8 cellular contexts compared by ENCODE assay signal in the genomic region with DNA sequence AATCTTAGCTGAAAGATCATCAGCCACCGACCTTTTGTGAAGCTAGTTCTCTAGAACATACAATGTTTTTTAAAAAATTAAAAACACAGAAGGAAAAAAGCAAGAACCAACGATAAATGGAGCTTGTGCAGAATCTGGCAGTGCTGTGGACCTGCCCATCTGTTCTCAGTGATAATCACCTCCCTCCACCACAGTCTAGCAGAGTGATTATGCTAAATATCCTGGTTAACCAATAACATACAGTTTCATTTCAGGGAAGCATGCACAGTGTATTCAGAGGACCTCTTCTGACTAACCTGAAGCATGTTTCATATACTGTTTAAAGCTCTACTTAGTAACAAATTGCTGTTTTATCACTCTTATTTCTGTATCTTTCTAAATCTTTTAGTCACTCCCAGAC.
DNase-seq lines count a peak whose midpoint lies in the region; ATAC-seq lines count a peak whose summit lies in the region.

No MANE protein-coding gene starts in this region.

- intact Hi-C loops in left cardiac atrium (cut with DNase I) = no loop called here

- ATAC-seq in HG03378 (IDR thresholded peaks at IDR 0.05; ENCODE audit: unreplicated experiment) = peak; percentile 73
- no peak for ATAC-seq in GM19455 (IDR thresholded peaks at IDR 0.05; ENCODE audit: unreplicated experiment)
- ATAC-seq in left cardiac atrium = no peak

- DNase-seq in NCI-H510A treated with DMSO at 0.1 percent for 48 hours (lab: John Stamatoyannopoulos, UW) (peak; percentile 76), NCI-H510A (lab: John Stamatoyannopoulos, UW) (no peak), OCI-M1 (lab: John Stamatoyannopoulos, UW) (peak; percentile 81), superior temporal gyrus (ENCODE audit: extremely low spot score) (peak; percentile 67), NOMO-1 (lab: John Stamatoyannopoulos, UW; ENCODE audit: unreplicated experiment in 2 of 2) (no peak), left cardiac atrium (no peak)

Comparison
In these comparisons a context has a peak if more than half of its experiments do, and no peak if none do; other contexts are left out.
1. DNase-seq: peak in NCI-H510A treated with DMSO at 0.1 percent for 48 hours (single experiment), OCI-M1 (single experiment) and superior temporal gyrus (single experiment); none in NCI-H510A (single experiment), NOMO-1 (0 of 2) and left cardiac atrium (single experiment).